Comparison of ENCODE assay signal across 9 cellular contexts in the genomic region with DNA sequence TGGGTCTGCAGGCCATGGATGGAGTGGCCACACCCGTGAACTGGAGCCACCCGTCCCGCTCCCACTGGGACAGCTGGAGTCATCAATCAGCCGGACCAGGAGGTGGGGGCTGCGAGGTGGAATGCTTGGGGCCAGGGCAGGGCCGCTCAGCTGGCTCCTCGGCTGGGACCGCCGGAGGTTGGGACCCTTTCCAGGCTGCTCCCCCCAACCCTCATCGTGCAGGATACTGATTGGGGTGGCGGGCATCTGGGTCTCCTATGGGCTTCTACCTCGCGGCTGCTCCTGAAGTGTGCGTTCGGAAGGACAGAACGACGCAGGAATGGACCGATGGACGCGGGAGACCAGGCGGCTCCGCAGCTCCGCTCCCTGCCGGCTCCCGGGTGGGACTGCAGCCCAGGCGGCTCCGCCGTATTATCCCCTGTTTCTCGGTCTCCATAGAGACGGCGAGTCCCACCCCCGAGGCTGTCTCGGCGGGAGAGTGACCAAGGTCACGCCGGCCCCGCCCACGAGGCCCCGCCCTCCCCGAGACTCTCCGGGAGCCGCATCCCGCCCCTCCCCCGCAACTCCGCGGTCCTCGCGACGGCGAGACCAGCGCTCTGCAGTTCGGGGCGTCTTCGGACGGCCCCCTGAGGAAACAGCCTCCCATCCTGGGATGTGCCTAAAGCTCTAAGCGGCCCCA. TPM values are rescaled to one million over a fixed set of nuclear protein-coding genes. Genes with fewer than 3 reads are reported as not detected.
A peak's percentile ranks its signal among the peaks of the same experiment; 100 is the strongest.
DNase-seq lines count a peak whose midpoint lies in the region; ATAC-seq, FAIRE-seq and TF ChIP-seq lines count a peak whose summit lies in the region.
"Had no signal": no experiment of that assay in that cellular context is flagged by ENCODE, and none has a peak within 500 bp of the region (broad histone marks: within the 10 kb centered on the region; RNA-seq: fewer than 3 reads in every experiment).

A gene (minus strand): TSS at position 388 of the 679 bp plus-strand sequence. CDS start 2,387 bp downstream, outside the sequence.

- FAIRE-seq in astrocyte (lab: Jason Lieb, UNC): no peak

- peak within 1 kb of the TSS; percentile 34 for H3K4me3 Mint-ChIP-seq in astrocyte (ENCODE audit: unreplicated experiment)

- H2AFZ ChIP-seq in astrocyte (ENCODE audit: low read depth, low read length): peak within 1 kb of the TSS; percentile 49
- peak within 1 kb of the TSS; percentile 68 for H2AFZ ChIP-seq in osteoblast (ENCODE audit: low read length)

- ATAC-seq in left ventricle myocardium superior: peak; percentile 84

- H3K27ac Mint-ChIP-seq in astrocyte (ENCODE audit: unreplicated experiment): no peak within 1 kb of the TSS

- peaks cover 2% of the 10 kb centered on the region for H3K36me3 Mint-ChIP-seq in astrocyte (ENCODE audit: low read depth, unreplicated experiment)

- H3K4me1 ChIP-seq in astrocyte (ENCODE audit: insufficient read depth, low read length) (peaks cover 23% of the 10 kb centered on the region), osteoblast (ENCODE audit: insufficient read depth, low read length) (peaks cover 19% of the 10 kb centered on the region), vagina (peaks cover 73% of the 10 kb centered on the region)

- H3K27me3 ChIP-seq in astrocyte (ENCODE audit: insufficient read depth, low read length): peaks cover 3% of the 10 kb centered on the region
- peaks cover 21% of the 10 kb centered on the region for H3K27me3 ChIP-seq in osteoblast (ENCODE audit: insufficient read depth, low read length)
- no peaks in the 10 kb centered on the region for H3K27me3 ChIP-seq in vagina

- H3K27ac ChIP-seq in astrocyte (ENCODE audit: low read depth, low read length) (no peak within 1 kb of the TSS), osteoblast (ENCODE audit: low read depth, low read length) (no peak within 1 kb of the TSS), vagina (peak within 1 kb of the TSS; percentile 65)
- H3K27ac ChIP-seq: C4-2B had no signal

- intact Hi-C loops in left ventricle myocardium superior (cut with micrococcal nuclease): no loop called here
- intact Hi-C loops in vagina (cut with DNase I): no loop called here

- H3K36me3 ChIP-seq in astrocyte (ENCODE audit: insufficient read depth, low read length) (no peaks in the 10 kb centered on the region), osteoblast (ENCODE audit: insufficient read depth, low read length) (no peaks in the 10 kb centered on the region), vagina (no peaks in the 10 kb centered on the region)

- H3K9ac ChIP-seq in astrocyte (ENCODE audit: low read length): peak within 1 kb of the TSS; percentile 75

- TF ChIP-seq CTCF in astrocyte (IDR thresholded peaks at IDR 0.05; ENCODE audit: insufficient read depth, low read depth, low read length): peak; percentile 28
- peak; percentile 46 for TF ChIP-seq CTCF in osteoblast (IDR thresholded peaks at IDR 0.05; ENCODE audit: extremely low read depth, low read depth, low read length)
- TF ChIP-seq CTCF in vagina (IDR thresholded peaks at IDR 0.05): peak in 1 of 3 experiments; percentile 12

- H3K4me3 ChIP-seq in astrocyte (ENCODE audit: insufficient read depth, low read depth, low read length) (peak within 1 kb of the TSS; percentile 41), osteoblast (ENCODE audit: insufficient read depth, low read length) (peak within 1 kb of the TSS; percentile 61), vagina (peak within 1 kb of the TSS; percentile 43 to 62)

- H3K4me2 ChIP-seq in astrocyte (ENCODE audit: low read length) (peak within 1 kb of the TSS; percentile 82), osteoblast (ENCODE audit: insufficient read depth, low read length) (peak within 1 kb of the TSS; percentile 64)

- H4K20me1 ChIP-seq in astrocyte (ENCODE audit: insufficient read depth, low read length) (no peaks in the 10 kb centered on the region), osteoblast (ENCODE audit: insufficient read depth, low read length) (peaks cover 4% of the 10 kb centered on the region)

- no peaks in the 10 kb centered on the region for H3K4me1 Mint-ChIP-seq in astrocyte (ENCODE audit: low read depth, unreplicated experiment)

- DNase-seq in NCI-H1417 (lab: John Stamatoyannopoulos, UW) (peak; percentile 79 to 89 (median 85)), NCI-H1417 treated with DMSO at 0.1 percent for 48 hours (lab: John Stamatoyannopoulos, UW) (no peak), NCI-H82 treated with DMSO at 0.1 percent for 48 hours (lab: John Stamatoyannopoulos, UW; ENCODE audit: unreplicated experiment) (peak; percentile 72), astrocyte (ENCODE audit: low read depth) (peak; percentile 49), left ventricle myocardium superior (peak; percentile 95), osteoblast (ENCODE audit: insufficient read length, low spot score, missing footprints) (peak; percentile 99), vagina (ENCODE audit: extremely low spot score in 2 of 2) (peak in 1 of 2 donors; percentile 91), NK-92 (lab: John Stamatoyannopoulos, UW; ENCODE audit: unreplicated experiment) (no peak)

- H3K27me3 Mint-ChIP-seq in astrocyte (ENCODE audit: low read depth, unreplicated experiment): peaks cover 52% of the 10 kb centered on the region

- H3K9me3 Mint-ChIP-seq in astrocyte (ENCODE audit: unreplicated experiment): peaks cover 2% of the 10 kb centered on the region

- H3K9me3 ChIP-seq in astrocyte (ENCODE audit: insufficient read depth, low read depth, low read length): no peaks in the 10 kb centered on the region
- H3K9me3 ChIP-seq in osteoblast (ENCODE audit: low read depth, low read length): no peaks in the 10 kb centered on the region
- no peaks in the 10 kb centered on the region for H3K9me3 ChIP-seq in vagina

- H3K79me2 ChIP-seq in astrocyte (ENCODE audit: insufficient read depth, low read length) (no peaks in the 10 kb centered on the region), osteoblast (ENCODE audit: insufficient read depth, low read length) (no peaks in the 10 kb centered on the region)

- TF ChIP-seq POLR2A in vagina (IDR thresholded peaks at IDR 0.05): no peak

RNA-seq across cellular contexts. Expression of the gene that starts here (rescaled TPM):
- total RNA-seq in astrocyte (0.65 and 0.75 TPM in 2 replicates), left ventricle myocardium superior (8.9 TPM), osteoblast (0.59 and 0.72 TPM in 2 replicates), vagina (28.2 TPM)

Comparison
In these comparisons a context has a peak if more than half of its experiments do, and no peak if none do; other contexts are left out.
1. DNase-seq: peak in NCI-H1417 (3 of 3), NCI-H82 treated with DMSO at 0.1 percent for 48 hours (single experiment) and left ventricle myocardium superior (single experiment); none in NCI-H1417 treated with DMSO at 0.1 percent for 48 hours (single experiment) and NK-92 (single experiment).
2. Peak in DNase-seq, H3K4me3 ChIP-seq, H3K9ac ChIP-seq and H3K4me2 ChIP-seq in astrocyte; RNA of the gene not detected or under 1 TPM.
3. Peak in DNase-seq, H3K4me3 ChIP-seq and H3K4me2 ChIP-seq in osteoblast; RNA of the gene not detected or under 1 TPM.
4. Peak in every context shown above with its lines, with median percentiles within 50 percentile points of each other: H3K4me3 ChIP-seq.